Comparison of ENCODE assay signal across 22 cellular contexts in genomic region chr4:145625677-145626622, GRCh38. TPM values are rescaled to one million over a fixed set of nuclear protein-coding genes. Genes with fewer than 3 reads are reported as not detected.
DNase-seq lines count a peak whose midpoint lies in the region; ATAC-seq and TF ChIP-seq lines count a peak whose summit lies in the region.
"Had no signal": no experiment of that assay in that cellular context is flagged by ENCODE, and none has a peak within 500 bp of the region (broad histone marks: within the 10 kb centered on the region; RNA-seq: fewer than 3 reads in every experiment).

No MANE protein-coding gene starts in this region.

- H3K27ac Mint-ChIP-seq in activated T-cell treated with anti-CD3 and anti-CD28 coated beads, Interleukin-2, amount 50 U/mL, for 72 hours, result peak overlapping the region; percentile 19
- H3K27ac Mint-ChIP-seq in activated T-cell treated with anti-CD3 and anti-CD28 coated beads, Interleukin-2, amount 50 U/mL, for 24 hours, result no peak overlapping the region
- no peak overlapping the region for H3K27ac Mint-ChIP-seq in osteocyte (ENCODE audit: unreplicated experiment)
- H3K27ac Mint-ChIP-seq: memory B cell; nephron; stimulated activated naive B cell treated with anti-CD40 and anti-IgM and Interleukin-4, amounts not matched to agents 10 μg/mL and 1 μg/mL and 100 μg/mL, for 72 hours; T-helper 17 cell had no signal

- ATAC-seq in activated T-cell treated with anti-CD3 and anti-CD28 coated beads, Interleukin-2, amount 50 U/mL, for 72 hours (replicated peaks in 1 of 2), result no peak
- ATAC-seq in HG02642 (IDR thresholded peaks at IDR 0.05; ENCODE audit: poor library complexity, unreplicated experiment) (peak; percentile 44), IMR-90 (ENCODE audit: low read depth) (no peak), HG03457 (IDR thresholded peaks at IDR 0.05; ENCODE audit: unreplicated experiment) (no peak)
- ATAC-seq: stimulated activated naive B cell treated with anti-CD40 and anti-IgM and Interleukin-4, amounts not matched to agents 10 μg/mL and 1 μg/mL and 100 μg/mL, for 72 hours; T-helper 17 cell had no signal

- H3K23ac ChIP-seq in IMR-90 (ENCODE audit: low read depth, low read length), result no peak overlapping the region
- H3K23ac ChIP-seq in trophoblast cell (ENCODE audit: low read length), result no peak overlapping the region

- H3K4me1 ChIP-seq in IMR-90 (ENCODE audit: control insufficient read depth, insufficient read depth, low read length) (peaks cover 4% of the 10 kb centered on the region; the same call in 1 of the 2 replicates), trophoblast cell (ENCODE audit: control insufficient read depth in 1 of 2, insufficient read depth in 2 of 2, low read length in 2 of 2) (no peaks in the 10 kb centered on the region)

- H3K9ac ChIP-seq in IMR-90 (ENCODE audit: low read depth, low read length), result no peak overlapping the region
- H3K9ac ChIP-seq in trophoblast cell (ENCODE audit: low read length), result no peak overlapping the region
- H3K9ac ChIP-seq: BLaER1 had no signal

- intact Hi-C loops in IMR-90 (cut with micrococcal nuclease), result no loop called here

- H2AK5ac ChIP-seq in IMR-90 (ENCODE audit: low read depth, low read length), result 0 out of 2 replicates have a peak overlapping the region, but pooled peaks have one; percentile 16
- H2AK5ac ChIP-seq in trophoblast cell (ENCODE audit: low read length), result no peak overlapping the region

- H2BK120ac ChIP-seq in IMR-90 (ENCODE audit: low read depth, low read length), result no peak overlapping the region; the same call in 1 of the 2 replicates
- H2BK120ac ChIP-seq in trophoblast cell (ENCODE audit: insufficient read depth, low read length, poor library complexity), result no peak overlapping the region

- H3K27ac ChIP-seq in IMR-90 (ENCODE audit: insufficient read depth, low read length) (no peak overlapping the region), trophoblast cell (ENCODE audit: low read depth, low read length) (no peak overlapping the region)
- H3K27ac ChIP-seq: BLaER1, HL-60, tibial nerve had no signal

- no peak for TF ChIP-seq POLR2A in IMR-90 (IDR thresholded peaks at IDR 0.05; ENCODE audit: low read depth, low read length)

- H4K12ac ChIP-seq in trophoblast cell (ENCODE audit: low read depth, low read length), result no peak overlapping the region

- H3K4me2 ChIP-seq in IMR-90 (ENCODE audit: low read depth, low read length) (no peak overlapping the region), trophoblast cell (ENCODE audit: low read length) (no peak overlapping the region)
- H3K4me2 ChIP-seq: BLaER1 had no signal

- H3K4me1 Mint-ChIP-seq in activated T-cell treated with anti-CD3 and anti-CD28 coated beads, Interleukin-2, amount 50 U/mL, for 72 hours (ENCODE audit: low read depth), result peaks cover 39% of the 10 kb centered on the region
- H3K4me1 Mint-ChIP-seq in activated T-cell treated with anti-CD3 and anti-CD28 coated beads, Interleukin-2, amount 50 U/mL, for 24 hours (ENCODE audit: low read depth), result peaks cover 46% of the 10 kb centered on the region
- H3K4me1 Mint-ChIP-seq in osteocyte (ENCODE audit: unreplicated experiment), result peaks cover 9% of the 10 kb centered on the region

- H4K91ac ChIP-seq in IMR-90 (ENCODE audit: insufficient read depth, low read depth, low read length), result no peak overlapping the region
- no peak overlapping the region for H4K91ac ChIP-seq in trophoblast cell (ENCODE audit: low read depth, low read length)

- no TSS peak for BruUV-seq in IMR-90 (replicated peaks; lab: Mats Ljungman, UMichigan)

- no peak overlapping the region for H2BK5ac ChIP-seq in IMR-90 (ENCODE audit: low read depth, low read length, poor library complexity, severe bottlenecking)
- no peak overlapping the region for H2BK5ac ChIP-seq in trophoblast cell (ENCODE audit: low read depth, low read length, poor library complexity)

- 50% methylated on average over 2 of the region's 10 CpGs; no CpG with 5 or more reads in 1 of the 2 experiments for WGBS in IMR-90 (ENCODE audit: extremely low coverage in 2 of 2, insufficient read length in 1 of 2), 2 experiments
- WGBS in trophoblast cell (ENCODE audit: extremely low coverage, insufficient coverage, insufficient read length), result no CpG with 5 or more reads among the region's 10 CpGs

- H3K79me1 ChIP-seq in IMR-90 (ENCODE audit: low read depth in 1 of 2, low read length in 2 of 2) (peaks cover 7 to 8% of the 10 kb centered on the region in 2 experiments; a peak in 3 of 4 replicates), trophoblast cell (ENCODE audit: low read length) (no peaks in the 10 kb centered on the region)

- no peaks in the 10 kb centered on the region for H3K9me1 ChIP-seq in IMR-90 (ENCODE audit: insufficient read depth, low read length)

- no peak overlapping the region for H3K18ac ChIP-seq in IMR-90 (ENCODE audit: low read depth, low read length)
- no peak overlapping the region for H3K18ac ChIP-seq in trophoblast cell (ENCODE audit: low read length)

- H3K9me3 ChIP-seq in IMR-90 (ENCODE audit: control insufficient read depth, insufficient read depth, low read length) (no peaks in the 10 kb centered on the region), trophoblast cell (ENCODE audit: insufficient read depth, low read depth, low read length) (no peaks in the 10 kb centered on the region)
- H3K9me3 ChIP-seq: tibial nerve had no signal

- no peak overlapping the region for H2BK12ac ChIP-seq in trophoblast cell (ENCODE audit: low read length)

- H3K27me3 ChIP-seq in IMR-90 (ENCODE audit: control insufficient read depth, insufficient read depth, low read length) (no peaks in the 10 kb centered on the region), trophoblast cell (ENCODE audit: insufficient read depth, low read length) (no peaks in the 10 kb centered on the region)
- H3K27me3 ChIP-seq: BLaER1, tibial nerve had no signal

- H3K4me3 Mint-ChIP-seq in activated T-cell treated with anti-CD3 and anti-CD28 coated beads, Interleukin-2, amount 50 U/mL, for 72 hours, result peak overlapping the region in 1 of 2 donors; percentile 18
- H3K4me3 Mint-ChIP-seq in activated T-cell treated with anti-CD3 and anti-CD28 coated beads, Interleukin-2, amount 50 U/mL, for 24 hours, result no peak overlapping the region
- H3K4me3 Mint-ChIP-seq in osteocyte (ENCODE audit: unreplicated experiment), result no peak overlapping the region
- H3K4me3 Mint-ChIP-seq: memory B cell; nephron; stimulated activated naive B cell treated with anti-CD40 and anti-IgM and Interleukin-4, amounts not matched to agents 10 μg/mL and 1 μg/mL and 100 μg/mL, for 72 hours; T-helper 17 cell had no signal

- H2AK9ac ChIP-seq in IMR-90 (replicated peaks; ENCODE audit: low read depth, low read length, poor library complexity), result no peak overlapping the region

- H3K56ac ChIP-seq in IMR-90 (ENCODE audit: extremely low read depth, insufficient read depth, low read length), result no peak overlapping the region

- dilution Hi-C loops in IMR-90 (cut with HindIII; ENCODE audit: low sequenced_read_pairs, unreplicated experiment), result no loop called here

- TF ChIP-seq CTCF in IMR-90 (conservative IDR thresholded peaks at IDR 0.05; ENCODE audit: low read depth, low read length) (no peak), osteocyte (IDR thresholded peaks at IDR 0.05) (no peak)

- H2BK15ac ChIP-seq in IMR-90 (ENCODE audit: low read depth, low read length), result no peak overlapping the region; the same call in 2 of the 3 replicates

- H3K9me3 Mint-ChIP-seq in activated T-cell treated with anti-CD3 and anti-CD28 coated beads, Interleukin-2, amount 50 U/mL, for 72 hours, result peaks cover 3 to 4% of the 10 kb centered on the region in 2 donors
- peaks cover 6% of the 10 kb centered on the region for H3K9me3 Mint-ChIP-seq in activated T-cell treated with anti-CD3 and anti-CD28 coated beads, Interleukin-2, amount 50 U/mL, for 24 hours
- peaks cover 5% of the 10 kb centered on the region for H3K9me3 Mint-ChIP-seq in osteocyte (ENCODE audit: unreplicated experiment)

- no peak overlapping the region for H2BK20ac ChIP-seq in IMR-90 (ENCODE audit: low read depth, low read length)

- in situ Hi-C loops in IMR-90 (cut with MboI; ENCODE audit: low sequenced_read_pairs), result no loop called here

- CTCF ChIA-PET in IMR-90 (lab: Yijun Ruan, JAX), result interaction anchor here (0.7 to 1.0 kb wide), 2 partner anchors 17 to 166 kb away, joined by 3 to 5 read pairs; no protein-coding TSS in a partner anchor

- H2AFZ ChIP-seq in IMR-90 (replicated peaks; ENCODE audit: low read length, poor library complexity) (no peak overlapping the region), trophoblast cell (ENCODE audit: insufficient read depth, low read length, poor library complexity) (no peak overlapping the region)

- POLR2A ChIA-PET in IMR-90 (lab: Charles Lee; ENCODE audit: unreplicated experiment), result no interaction called here

- no peak for TF ChIP-seq RAD21 in IMR-90 (IDR thresholded peaks at IDR 0.05; ENCODE audit: low read length)

- H3K4ac ChIP-seq in IMR-90 (ENCODE audit: low read depth, low read length) (no peak overlapping the region), trophoblast cell (ENCODE audit: low read depth, low read length) (no peak overlapping the region)

- H4K20me1 ChIP-seq in IMR-90 (ENCODE audit: insufficient read depth, low read length), result no peaks in the 10 kb centered on the region
- H4K20me1 ChIP-seq: BLaER1 had no signal

- H3K4me3 ChIP-seq in IMR-90 (ENCODE audit: insufficient read depth, low read depth, low read length) (no peak overlapping the region), trophoblast cell (ENCODE audit: low read depth, low read length) (no peak overlapping the region)
- H3K4me3 ChIP-seq: BLaER1, tibial nerve had no signal

- H3K79me2 ChIP-seq in trophoblast cell (ENCODE audit: control insufficient read depth, insufficient read depth, low read length, poor library complexity), result no peaks in the 10 kb centered on the region

- H4K5ac ChIP-seq in IMR-90 (ENCODE audit: low read depth, low read length), result no peak overlapping the region

- H3K36me3 Mint-ChIP-seq in activated T-cell treated with anti-CD3 and anti-CD28 coated beads, Interleukin-2, amount 50 U/mL, for 72 hours (ENCODE audit: insufficient read depth in 2 of 2), result peaks cover 9 to 16% of the 10 kb centered on the region in 2 donors
- H3K36me3 Mint-ChIP-seq in activated T-cell treated with anti-CD3 and anti-CD28 coated beads, Interleukin-2, amount 50 U/mL, for 24 hours (ENCODE audit: low read depth), result peaks cover 61% of the 10 kb centered on the region
- H3K36me3 Mint-ChIP-seq in osteocyte (ENCODE audit: unreplicated experiment), result peaks cover 4% of the 10 kb centered on the region

- H3K14ac ChIP-seq in IMR-90 (replicated peaks; ENCODE audit: low read depth, low read length), result no peak overlapping the region
- no peak overlapping the region for H3K14ac ChIP-seq in trophoblast cell (ENCODE audit: low read length)

- DNase-seq in activated T-cell treated with anti-CD3 and anti-CD28 coated beads, Interleukin-2, amount 50 U/mL, for 72 hours, result no peak
- DNase-seq in activated T-cell treated with anti-CD3 and anti-CD28 coated beads, Interleukin-2, amount 50 U/mL, for 24 hours, result no peak
- DNase-seq in IMR-90 (no peak), osteocyte (ENCODE audit: extremely low spot score, unreplicated experiment) (no peak), trophoblast cell (no peak), DMS53 treated with DMSO at 0.1 percent for 48 hours (lab: John Stamatoyannopoulos, UW; ENCODE audit: unreplicated experiment) (no peak)
- DNase-seq: activated effector memory CD4-positive, alpha-beta T cell treated with Interleukin-2 at 50 U/mL for 16 hours; amygdala; central memory CD4-positive, alpha-beta T cell; kidney; NCI-H2081 treated with DMSO at 0.1 percent for 48 hours; NCI-H526; SIG-M5; stimulated activated naive B cell treated with anti-CD40 and anti-IgM and Interleukin-4, amounts not matched to agents 10 μg/mL and 1 μg/mL and 100 μg/mL, for 72 hours; T-helper 17 cell had no signal

- H3K27me3 Mint-ChIP-seq in activated T-cell treated with anti-CD3 and anti-CD28 coated beads, Interleukin-2, amount 50 U/mL, for 72 hours (ENCODE audit: low read depth), result no peaks in the 10 kb centered on the region
- no peaks in the 10 kb centered on the region for H3K27me3 Mint-ChIP-seq in activated T-cell treated with anti-CD3 and anti-CD28 coated beads, Interleukin-2, amount 50 U/mL, for 24 hours
- no peaks in the 10 kb centered on the region for H3K27me3 Mint-ChIP-seq in osteocyte (ENCODE audit: unreplicated experiment)
- H3K27me3 Mint-ChIP-seq: memory B cell; stimulated activated naive B cell treated with anti-CD40 and anti-IgM and Interleukin-4, amounts not matched to agents 10 μg/mL and 1 μg/mL and 100 μg/mL, for 72 hours; T-helper 17 cell had no signal

- H3K36me3 ChIP-seq in IMR-90 (ENCODE audit: control insufficient read depth, insufficient read depth, low read length) (no peaks in the 10 kb centered on the region), trophoblast cell (ENCODE audit: control insufficient read depth in 1 of 2, insufficient read depth in 2 of 2, low read length in 2 of 2) (no peaks in the 10 kb centered on the region)

- no peak overlapping the region for H4K8ac ChIP-seq in IMR-90 (ENCODE audit: low read depth in 2 of 2, low read length in 2 of 2)
- H4K8ac ChIP-seq in trophoblast cell (ENCODE audit: low read depth, low read length), result no peak overlapping the region

RNA-seq across cellular contexts. Expression of gene MMAA, which starts 6.8 kb away (rescaled TPM):
- total RNA-seq in activated T-cell treated with anti-CD3 and anti-CD28 coated beads, Interleukin-2, amount 50 U/mL, for 72 hours, result 10 to 100 TPM; 16.7 to 17.6 TPM
- total RNA-seq in IMR-90 (2012; rRNA removed), result 5.2 and 7.8 TPM in 2 replicates
- polyA plus RNA-seq in IMR-90 (2012; rRNA removed), result 3.9 and 4.4 TPM in 2 replicates
- 0.71 and 0.75 TPM in 2 replicates for polyA plus RNA-seq in IMR-90 (2012; cell fraction: cytosol; rRNA removed)
- 0.27 and 2.9 TPM in 2 replicates for polyA plus RNA-seq in IMR-90 (2012; cell fraction: nucleus; rRNA removed; ENCODE audit: low replicate concordance)
- total RNA-seq in osteocyte, result 9.5 and 9.9 TPM in 2 replicates
- 3.3 and 3.8 TPM in 2 replicates for polyA plus RNA-seq in trophoblast cell (2013)

RNA-seq across cellular contexts. Expression of gene C4orf51, which starts 54.0 kb away (rescaled TPM):
- not detected for total RNA-seq in activated T-cell treated with anti-CD3 and anti-CD28 coated beads, Interleukin-2, amount 50 U/mL, for 72 hours
- total RNA-seq in IMR-90 (2012; rRNA removed), result not detected in 2 replicates
- polyA plus RNA-seq in IMR-90 (2012; rRNA removed), result not detected in 2 replicates
- polyA plus RNA-seq in IMR-90 (2012; cell fraction: cytosol; rRNA removed), result not detected in 2 replicates
- polyA plus RNA-seq in IMR-90 (2012; cell fraction: nucleus; rRNA removed; ENCODE audit: low replicate concordance), result not detected in 2 replicates
- total RNA-seq in osteocyte, result not detected in 2 replicates
- not detected in 2 replicates for polyA plus RNA-seq in trophoblast cell (2013)
- total RNA-seq: kidney, T-helper 17 cell, tibial nerve had no signal
